ENCODE assay signal across 12 cellular contexts in genomic region chr1:64623750-64624445, GRCh38.
DNase-seq lines count a peak whose midpoint lies in the region; TF ChIP-seq lines count a peak whose summit lies in the region.
"Had no signal": no experiment of that assay in that cellular context is flagged by ENCODE, and none has a peak within 500 bp of the region (broad histone marks: within the 10 kb centered on the region; RNA-seq: fewer than 3 reads in every experiment).

No MANE protein-coding gene starts in this region.

- WGBS in transverse colon (ENCODE audit: low coverage in 1 of 2), 2 donors, result 53 to 75% methylated on average over 2 to 4 of the region's 4 CpGs

- in situ Hi-C loops in transverse colon (cut with MboI; ENCODE audit: low pct_ligation_motif_present in 1 of 4, low pct_unique_long_range_greater_than_20kb in 1 of 4, low sequenced_read_pairs in 3 of 4), result no loop called here

- intact Hi-C loops in transverse colon (cut with DNase I; ENCODE audit: low total_unique reads), result no loop called here

- peaks cover 0 to 8% (median 4%) of the 10 kb centered on the region in 4 donors for H3K4me1 ChIP-seq in transverse colon

- no peak overlapping the region for H3K27ac ChIP-seq in transverse colon

- H3K36me3 ChIP-seq in transverse colon, result no peaks in the 10 kb centered on the region

- TF ChIP-seq CTCF in transverse colon (IDR thresholded peaks at IDR 0.05), result no peak

- TF ChIP-seq EP300 in transverse colon (IDR thresholded peaks at IDR 0.05; ENCODE audit: low read depth), result no peak

- H3K27me3 ChIP-seq in transverse colon, result no peaks in the 10 kb centered on the region

- no peak for TF ChIP-seq POLR2A in transverse colon (IDR thresholded peaks at IDR 0.05)

- H3K9me3 ChIP-seq in transverse colon, result no peaks in the 10 kb centered on the region

- no peak overlapping the region for H3K4me3 ChIP-seq in transverse colon

- DNase-seq in activated CD4-positive, alpha-beta T cell treated with anti-CD3 and anti-CD28 coated beads, Interleukin-2, amount 50 U/mL, for 48 hours, result peak; percentile 3 to 23
- DNase-seq in activated CD4-positive, alpha-beta T cell treated with anti-CD3 and anti-CD28 coated beads, Interleukin-2, amount 50 U/mL, for 4 hours, result no peak
- peak; percentile 34 for DNase-seq in NCI-H2227 (lab: John Stamatoyannopoulos, UW; ENCODE audit: unreplicated experiment)
- peak; percentile 9 to 69 for DNase-seq in dermis microvascular lymphatic vessel endothelial cell (ENCODE audit: low read depth in 2 of 2)
- DNase-seq in stimulated activated CD4-positive, alpha-beta T cell treated with anti-CD3 and anti-CD28 coated beads, TNF-alpha, amount 100 ng/mL, for 48 hours (ENCODE audit: low read depth in 3 of 3), result peak in 2 of 3 donors; percentile 5 to 8
- DNase-seq in islet precursor cell, result no peak
- DNase-seq in OCI-M2 (lab: John Stamatoyannopoulos, UW; ENCODE audit: unreplicated experiment), result no peak
- no peak for DNase-seq in transverse colon
- DNase-seq: CD4-positive, alpha-beta T cell; head of caudate nucleus; posterior cingulate gyrus; RPMI8226 had no signal

Comparison
In these comparisons a context has a peak if more than half of its experiments do, and no peak if none do; other contexts are left out.
1. DNase-seq: peak in activated CD4-positive, alpha-beta T cell treated with anti-CD3 and anti-CD28 coated beads, Interleukin-2, amount 50 U/mL, for 48 hours (2 of 2), NCI-H2227 (single experiment), dermis microvascular lymphatic vessel endothelial cell (2 of 2) and stimulated activated CD4-positive, alpha-beta T cell treated with anti-CD3 and anti-CD28 coated beads, TNF-alpha, amount 100 ng/mL, for 48 hours (2 of 3); none in activated CD4-positive, alpha-beta T cell treated with anti-CD3 and anti-CD28 coated beads, Interleukin-2, amount 50 U/mL, for 4 hours (0 of 2), islet precursor cell (single experiment), OCI-M2 (single experiment) and transverse colon (single experiment).